In the genomic region with DNA sequence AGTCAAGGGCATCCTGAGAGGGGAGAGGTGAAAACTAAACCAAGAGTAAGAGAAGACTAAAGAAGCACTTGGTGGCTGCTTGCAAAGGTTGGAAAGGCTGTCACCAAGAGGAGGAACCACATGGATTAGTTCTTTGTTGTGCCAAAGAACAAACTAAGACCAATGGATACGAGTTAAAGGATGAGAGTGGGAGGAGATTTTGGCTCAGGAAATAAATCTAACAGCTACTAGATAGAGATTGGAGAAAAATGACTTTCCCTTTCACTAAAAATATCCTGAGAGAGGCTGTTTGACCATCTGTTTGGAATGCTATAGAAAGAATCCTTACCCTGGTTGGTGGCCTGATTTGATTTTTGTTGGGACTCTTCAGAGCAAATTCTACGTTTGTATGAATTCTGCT, we compare ENCODE assay signal across 18 cellular contexts. TPM values are rescaled to one million over a fixed set of nuclear protein-coding genes. Genes with fewer than 3 reads are reported as not detected.
"Had no signal": no experiment of that assay in that cellular context is flagged by ENCODE, and none has a peak within 500 bp of the region (broad histone marks: within the 10 kb centered on the region; RNA-seq: fewer than 3 reads in every experiment).

No MANE protein-coding gene starts in this region.

- H3K4me1 Mint-ChIP-seq: central memory CD8-positive, alpha-beta T cell had no signal

- H3K27me3 Mint-ChIP-seq: dendritic cell treated with granulocyte-macrophage colony-stimulating factor and Interleukin-4, amounts not matched to agents 40 ng/mL and 50 ng/mL, for 4 days; stimulated activated naive CD8-positive, alpha-beta T cell treated with anti-CD3 and anti-CD28 coated beads, Interleukin-15, Interleukin-2, amounts not matched to agents 100 ng/mL and 50 ng/mL, for 24 hours had no signal

- H3K4me3 Mint-ChIP-seq: activated CD8-positive, alpha-beta T cell treated with anti-CD3 and anti-CD28 coated beads for 36 hours; central memory CD8-positive, alpha-beta T cell; dendritic cell treated with granulocyte-macrophage colony-stimulating factor and Interleukin-4, amounts not matched to agents 40 ng/mL and 50 ng/mL, for 4 days; effector memory CD8-positive, alpha-beta T cell; naive thymus-derived CD8-positive, alpha-beta T cell; stimulated activated naive CD8-positive, alpha-beta T cell treated with anti-CD3 and anti-CD28 coated beads, Interleukin-15, Interleukin-2, amounts not matched to agents 100 ng/mL and 50 ng/mL, for 24 hours; WTC11 had no signal

- H3K27ac Mint-ChIP-seq: activated CD8-positive, alpha-beta T cell treated with anti-CD3 and anti-CD28 coated beads for 36 hours; activated naive CD4-positive, alpha-beta T cell treated with anti-CD3 and anti-CD28 coated beads, Interleukin-2, amount 50 U/mL, for 72 hours; dendritic cell treated with granulocyte-macrophage colony-stimulating factor and Interleukin-4, amounts not matched to agents 40 ng/mL and 50 ng/mL, for 4 days; effector memory CD8-positive, alpha-beta T cell; naive thymus-derived CD8-positive, alpha-beta T cell; stimulated activated naive CD8-positive, alpha-beta T cell treated with anti-CD3 and anti-CD28 coated beads, Interleukin-15, Interleukin-2, amounts not matched to agents 100 ng/mL and 50 ng/mL, for 24 hours; WTC11 had no signal

- H3K9me3 Mint-ChIP-seq: activated naive CD4-positive, alpha-beta T cell treated with anti-CD3 and anti-CD28 coated beads, Interleukin-2, amount 50 U/mL, for 72 hours; central memory CD8-positive, alpha-beta T cell; effector memory CD8-positive, alpha-beta T cell; stimulated activated naive CD8-positive, alpha-beta T cell treated with anti-CD3 and anti-CD28 coated beads, Interleukin-15, Interleukin-2, amounts not matched to agents 100 ng/mL and 50 ng/mL, for 24 hours had no signal

- DNase-seq: activated CD4-positive, alpha-beta T cell treated with anti-CD3 and anti-CD28 coated beads for 4 hours; activated CD8-positive, alpha-beta memory T cell treated with anti-CD3 and anti-CD28 coated beads, Interleukin-2, amount 50 U/mL, for 4 hours; activated CD8-positive, alpha-beta T cell treated with anti-CD3 and anti-CD28 coated beads for 36 hours; activated gamma-delta T cell; activated T-cell treated with anti-CD3 and anti-CD28 coated beads, Interleukin-2, amount 50 U/mL, for 48 hours; amniotic stem cell; effector memory CD8-positive, alpha-beta T cell; naive thymus-derived CD8-positive, alpha-beta T cell; right lobe of liver; spleen; SW 1271; upper lobe of right lung had no signal

- ATAC-seq: activated CD8-positive, alpha-beta T cell treated with anti-CD3 and anti-CD28 coated beads for 36 hours; activated naive CD4-positive, alpha-beta T cell treated with anti-CD3 and anti-CD28 coated beads, Interleukin-2, amount 50 U/mL, for 72 hours; effector memory CD8-positive, alpha-beta T cell; naive thymus-derived CD8-positive, alpha-beta T cell; upper lobe of right lung; WTC11 had no signal

- H3K36me3 Mint-ChIP-seq: activated naive CD4-positive, alpha-beta T cell treated with anti-CD3 and anti-CD28 coated beads, Interleukin-2, amount 50 U/mL, for 72 hours; naive thymus-derived CD8-positive, alpha-beta T cell had no signal

RNA-seq across cellular contexts. Expression of a gene that starts 54.9 kb away (rescaled TPM):
- total RNA-seq: activated CD8-positive, alpha-beta T cell treated with anti-CD3 and anti-CD28 coated beads for 36 hours; activated naive CD4-positive, alpha-beta T cell treated with anti-CD3 and anti-CD28 coated beads, Interleukin-2, amount 50 U/mL, for 72 hours; naive thymus-derived CD8-positive, alpha-beta T cell; T-helper 2 cell treated with Interferon-gamma antibody and Interleukin-4, amounts not matched to agents 100 ng/mL and 5 ng/mL, for 36 hours had no signal
